8 cellular contexts compared by ENCODE assay signal in genomic region chr7:151631149-151631967, GRCh38.
DNase-seq lines count a peak whose midpoint lies in the region; ATAC-seq and TF ChIP-seq lines count a peak whose summit lies in the region.

No MANE protein-coding gene starts in this region.

- no peaks in the 10 kb centered on the region for H3K27me3 ChIP-seq in mononuclear cell (ENCODE audit: insufficient read depth, low read length)
- H3K27me3 ChIP-seq in uterus: no peaks in the 10 kb centered on the region

- H3K36me3 ChIP-seq in uterus: no peaks in the 10 kb centered on the region

- H3K9me3 ChIP-seq in mononuclear cell (ENCODE audit: low read depth, low read length): no peaks in the 10 kb centered on the region
- H3K9me3 ChIP-seq in uterus: peaks cover 0 to 7% of the 10 kb centered on the region in 2 donors

- intact Hi-C loops in uterus (cut with DNase I; ENCODE audit: low total_unique reads): no loop called here

- DNase-seq in Ammon's horn (ENCODE audit: low spot score) (peak; percentile 32), RPMI8226 (peak; percentile 54), coronary artery (ENCODE audit: low spot score) (no peak), uterus (peak in 1 of 2 donors; percentile 30), NK-92 (lab: John Stamatoyannopoulos, UW; ENCODE audit: unreplicated experiment) (no peak)

- no peak for TF ChIP-seq POLR2A in uterus (IDR thresholded peaks at IDR 0.05)

- no peak for TF ChIP-seq CTCF in coronary artery (IDR thresholded peaks at IDR 0.05)
- no peak for TF ChIP-seq CTCF in uterus (IDR thresholded peaks at IDR 0.05)

- ATAC-seq in GM18508 (IDR thresholded peaks at IDR 0.05; ENCODE audit: insufficient read depth, unreplicated experiment): peak; percentile 10
- ATAC-seq in HG03342 (IDR thresholded peaks at IDR 0.05; ENCODE audit: unreplicated experiment): peak; percentile 7

- H3K27ac ChIP-seq in coronary artery (peak overlapping the region; percentile 94 to 98), uterus (peak overlapping the region; percentile 89 to 91)

- H3K4me1 ChIP-seq in mononuclear cell (ENCODE audit: insufficient read depth, low read length): peaks cover 19% of the 10 kb centered on the region
- no peaks in the 10 kb centered on the region for H3K4me1 ChIP-seq in uterus

- H3K4me3 ChIP-seq in coronary artery (peak overlapping the region; percentile 80), mononuclear cell (ENCODE audit: low read length) (peak overlapping the region; percentile 58), uterus (peak overlapping the region; percentile 53 to 69)

Comparison
In these comparisons a context has a peak if more than half of its experiments do, and no peak if none do; other contexts are left out.
1. DNase-seq: peak in Ammon's horn (single experiment) and RPMI8226 (single experiment); none in coronary artery (single experiment) and NK-92 (single experiment).
2. Peak in every context shown above with its lines, with median percentiles within 50 percentile points of each other: H3K4me3 ChIP-seq.